ENCODE assay signal across 19 cellular contexts in genomic region chr14:34678735-34679134, GRCh38. TPM values are rescaled to one million over a fixed set of nuclear protein-coding genes. Genes with fewer than 3 reads are reported as not detected.
DNase-seq lines count a peak whose midpoint lies in the region; ATAC-seq, FAIRE-seq and TF ChIP-seq lines count a peak whose summit lies in the region.
"Had no signal": no experiment of that assay in that cellular context is flagged by ENCODE, and none has a peak within 500 bp of the region (broad histone marks: within the 10 kb centered on the region; RNA-seq: fewer than 3 reads in every experiment).

No MANE protein-coding gene starts in this region.

- no CpG with 5 or more reads among the region's 8 CpGs for WGBS in IMR-90 (ENCODE audit: extremely low coverage in 2 of 2, insufficient read length in 1 of 2), 2 experiments
- 91 to 94% methylated on average over 3 to 4 of the region's 8 CpGs for WGBS in endodermal cell (ENCODE audit: insufficient coverage in 1 of 2, insufficient read length in 1 of 2), 2 experiments

- H3K18ac ChIP-seq in IMR-90 (ENCODE audit: low read depth, low read length) = no peak overlapping the region

- H2BK15ac ChIP-seq in IMR-90 (ENCODE audit: low read depth, low read length) = peak overlapping the region; percentile 80; the same call in 1 of the 3 replicates

- H3K79me2 ChIP-seq in endothelial cell of umbilical vein (ENCODE audit: control insufficient read depth, insufficient read depth, low read length) = no peaks in the 10 kb centered on the region

- H3K27ac Mint-ChIP-seq in endodermal cell = no peak overlapping the region
- H3K27ac Mint-ChIP-seq: CD4-positive, CD25-positive, alpha-beta regulatory T cell had no signal

- no peak overlapping the region for H2AK9ac ChIP-seq in IMR-90 (replicated peaks; ENCODE audit: low read depth, low read length, poor library complexity)

- no peak overlapping the region for H3K56ac ChIP-seq in IMR-90 (ENCODE audit: extremely low read depth, insufficient read depth, low read length)

- peaks cover 5% of the 10 kb centered on the region for H3K4me1 ChIP-seq in IMR-90 (ENCODE audit: control insufficient read depth, insufficient read depth, low read length)
- peaks cover 12% of the 10 kb centered on the region for H3K4me1 ChIP-seq in SJSA1 (replicated peaks)
- H3K4me1 ChIP-seq in endothelial cell of umbilical vein (ENCODE audit: control insufficient read depth, extremely low read depth, insufficient read depth, low read length) = peaks cover 12% of the 10 kb centered on the region
- peaks cover 32 to 40% of the 10 kb centered on the region in 2 donors for H3K4me1 ChIP-seq in gastrocnemius medialis
- no peaks in the 10 kb centered on the region for H3K4me1 ChIP-seq in endodermal cell (ENCODE audit: control insufficient read depth, insufficient read depth, low read length)

- no peaks in the 10 kb centered on the region for H3K79me1 ChIP-seq in IMR-90 (ENCODE audit: low read depth in 1 of 2, low read length in 2 of 2)

- H3K36me3 Mint-ChIP-seq in endodermal cell (ENCODE audit: low read depth) = no peaks in the 10 kb centered on the region
- H3K36me3 Mint-ChIP-seq: CD4-positive, CD25-positive, alpha-beta regulatory T cell had no signal

- H4K8ac ChIP-seq in IMR-90 (ENCODE audit: low read depth in 2 of 2, low read length in 2 of 2) = peak overlapping the region in 1 of 2 experiments; percentile 30; a peak in 1 of 4 replicates

- H2BK20ac ChIP-seq in IMR-90 (ENCODE audit: low read depth, low read length) = 0 out of 2 replicates have a peak overlapping the region, but pooled peaks have one; percentile 16

- no peak for DNase-seq in IMR-90
- no peak for DNase-seq in SJSA1 (ENCODE audit: low read depth in 1 of 2, low spot score in 2 of 2)
- no peak for DNase-seq in endothelial cell of umbilical vein (ENCODE audit: low read depth, low spot score)
- DNase-seq in gastrocnemius medialis = no peak
- no peak for DNase-seq in medulla oblongata (ENCODE audit: extremely low spot score)
- no peak for DNase-seq in foreskin melanocyte
- no peak for DNase-seq in endodermal cell
- no peak for DNase-seq in NOMO-1 treated with dmso at 0.1 percent for 144 hours (lab: John Stamatoyannopoulos, UW; ENCODE audit: unreplicated experiment)
- DNase-seq: CD4-positive, CD25-positive, alpha-beta regulatory T cell; DMS53; KBM-7; NCI-H1930; NCI-H446 treated with DMSO at 0.1 percent for 48 hours; NK-92 treated with Interleukin-12 subunit alpha and Interleukin-12 subunit beta, amount 100 ng/mL, for 24 hours; SK-N-SH had no signal

- CTCF ChIA-PET in IMR-90 (lab: Yijun Ruan, JAX) = no interaction called here
- CTCF ChIA-PET in endothelial cell of umbilical vein (lab: Charles Lee) = interaction anchor here (1.7 kb wide), 1 partner anchor 44 kb away, joined by 8 read pairs; no protein-coding TSS in a partner anchor

- H4K91ac ChIP-seq in IMR-90 (ENCODE audit: insufficient read depth, low read depth, low read length) = no peak overlapping the region

- H2AFZ ChIP-seq in IMR-90 (replicated peaks; ENCODE audit: low read length, poor library complexity) = no peak overlapping the region
- H2AFZ ChIP-seq in endothelial cell of umbilical vein (ENCODE audit: low read depth, low read length) = peak overlapping the region; percentile 87

- H3K36me3 ChIP-seq in IMR-90 (ENCODE audit: control insufficient read depth, insufficient read depth, low read length) (no peaks in the 10 kb centered on the region), SJSA1 (no peaks in the 10 kb centered on the region), endothelial cell of umbilical vein (ENCODE audit: control insufficient read depth in 2 of 2, extremely low read depth in 1 of 2, insufficient read depth in 2 of 2, low read length in 2 of 2) (no peaks in the 10 kb centered on the region), gastrocnemius medialis (no peaks in the 10 kb centered on the region), endodermal cell (ENCODE audit: control insufficient read depth, insufficient read depth, low read length) (no peaks in the 10 kb centered on the region)
- H3K36me3 ChIP-seq: HAP-1 had no signal

- no peaks in the 10 kb centered on the region for H3K27me3 Mint-ChIP-seq in endodermal cell (ENCODE audit: insufficient read depth)

- no peaks in the 10 kb centered on the region for H4K20me1 ChIP-seq in IMR-90 (ENCODE audit: insufficient read depth, low read length)
- H4K20me1 ChIP-seq in endothelial cell of umbilical vein (replicated peaks; ENCODE audit: control insufficient read depth, extremely low read depth, insufficient read depth, low read length) = no peaks in the 10 kb centered on the region

- H3K9ac ChIP-seq in IMR-90 (ENCODE audit: low read depth, low read length) = no peak overlapping the region
- H3K9ac ChIP-seq in endothelial cell of umbilical vein (replicated peaks; ENCODE audit: extremely low read depth, insufficient read depth, low read length) = peak overlapping the region; percentile 72
- no peak overlapping the region for H3K9ac ChIP-seq in endodermal cell (ENCODE audit: extremely low read depth, low read length, poor library complexity, severe bottlenecking)
- H3K9ac ChIP-seq: SK-N-SH had no signal

- H3K4ac ChIP-seq in IMR-90 (ENCODE audit: low read depth, low read length) = peak overlapping the region; percentile 5; the same call in 1 of the 2 replicates

- H3K27ac ChIP-seq in IMR-90 (ENCODE audit: insufficient read depth, low read length) (no peak overlapping the region), SJSA1 (peak overlapping the region; percentile 59; the same call in 1 of the 2 replicates), endothelial cell of umbilical vein (ENCODE audit: insufficient read depth, low read depth, low read length) (peak overlapping the region; percentile 83), gastrocnemius medialis (peak overlapping the region; percentile 66 to 80 (median 71)), endodermal cell (ENCODE audit: low read depth, low read length) (no peak overlapping the region)
- H3K27ac ChIP-seq: HL-60 had no signal

- no peak overlapping the region for H3K4me2 ChIP-seq in IMR-90 (ENCODE audit: low read depth, low read length)
- H3K4me2 ChIP-seq in endothelial cell of umbilical vein (ENCODE audit: insufficient read depth, low read length) = no peak overlapping the region

- TF ChIP-seq POLR2A in IMR-90 (IDR thresholded peaks at IDR 0.05; ENCODE audit: low read depth, low read length) (no peak), endothelial cell of umbilical vein (IDR thresholded peaks at IDR 0.05; ENCODE audit: low read depth, low read length) (no peak), gastrocnemius medialis (IDR thresholded peaks at IDR 0.05) (no peak)

- H3K23ac ChIP-seq in IMR-90 (ENCODE audit: low read depth, low read length) = no peak overlapping the region

- H3K9me3 Mint-ChIP-seq in endodermal cell = no peaks in the 10 kb centered on the region
- H3K9me3 Mint-ChIP-seq: CD4-positive, CD25-positive, alpha-beta regulatory T cell had no signal

- peaks cover 8% of the 10 kb centered on the region for H3K4me1 Mint-ChIP-seq in endodermal cell

- no peak overlapping the region for H2BK120ac ChIP-seq in IMR-90 (ENCODE audit: low read depth, low read length)

- no peak overlapping the region for H2BK5ac ChIP-seq in IMR-90 (ENCODE audit: low read depth, low read length, poor library complexity, severe bottlenecking)

- FAIRE-seq in endothelial cell of umbilical vein (lab: Jason Lieb, UNC) = no peak
- FAIRE-seq: HTR-8/SVneo had no signal

- intact Hi-C loops in IMR-90 (cut with micrococcal nuclease) = no loop called here
- intact Hi-C loops in endothelial cell of umbilical vein (cut with micrococcal nuclease) = loop anchor here (1.0 to 10.0 kb wide), 3 partner anchors 14 to 106 kb away; partner anchors contain the start of gene CFL2
- intact Hi-C loops in gastrocnemius medialis (cut with DNase I; ENCODE audit: low total_unique reads) = loop anchor here (2.0 kb wide), 1 partner anchor 36 kb away; the partner anchor contains the start of gene CFL2

- no peak overlapping the region for H3K14ac ChIP-seq in IMR-90 (replicated peaks; ENCODE audit: low read depth, low read length)

- peaks cover 3% of the 10 kb centered on the region for H3K9me1 ChIP-seq in IMR-90 (ENCODE audit: insufficient read depth, low read length)
- no peaks in the 10 kb centered on the region for H3K9me1 ChIP-seq in endothelial cell of umbilical vein (replicated peaks; ENCODE audit: control insufficient read depth, extremely low read depth, insufficient read depth, low read length)

- dilution Hi-C loops in IMR-90 (cut with HindIII; ENCODE audit: low sequenced_read_pairs, unreplicated experiment) (no loop called here), endothelial cell of umbilical vein (cut with MboI; ENCODE audit: extremely low pct_ligation_motif_present, low sequenced_read_pairs) (no loop called here)

- in situ Hi-C loops in IMR-90 (cut with MboI; ENCODE audit: low sequenced_read_pairs) = no loop called here
- in situ Hi-C loops in gastrocnemius medialis (cut with MboI; ENCODE audit: low sequenced_read_pairs in 4 of 4) = no loop called here

- no peak for TF ChIP-seq RAD21 in IMR-90 (IDR thresholded peaks at IDR 0.05; ENCODE audit: low read length)

- no peak overlapping the region for H3K4me3 ChIP-seq in IMR-90 (ENCODE audit: insufficient read depth, low read depth, low read length)
- H3K4me3 ChIP-seq in SJSA1 = no peak overlapping the region
- no peak overlapping the region for H3K4me3 ChIP-seq in endothelial cell of umbilical vein (replicated peaks in 1 of 3; ENCODE audit: insufficient read depth in 1 of 3, low read depth in 1 of 3, low read length in 3 of 3)
- no peak overlapping the region for H3K4me3 ChIP-seq in gastrocnemius medialis
- no peak overlapping the region for H3K4me3 ChIP-seq in endodermal cell (ENCODE audit: low read length)
- H3K4me3 ChIP-seq: HAP-1 had no signal

- POLR2A ChIA-PET in IMR-90 (lab: Charles Lee; ENCODE audit: unreplicated experiment) = no interaction called here
- POLR2A ChIA-PET in endothelial cell of umbilical vein (lab: Charles Lee) = no interaction called here

- H3K4me3 Mint-ChIP-seq in endodermal cell = no peak overlapping the region
- H3K4me3 Mint-ChIP-seq: CD4-positive, CD25-positive, alpha-beta regulatory T cell had no signal

- ATAC-seq in IMR-90 (ENCODE audit: low read depth) = no peak
- ATAC-seq in gastrocnemius medialis = no peak
- ATAC-seq: Right ventricle myocardium inferior had no signal

- H2AK5ac ChIP-seq in IMR-90 (ENCODE audit: low read depth, low read length) = 0 out of 2 replicates have a peak overlapping the region, but pooled peaks have one; percentile 36

- BruUV-seq in IMR-90 (replicated peaks; lab: Mats Ljungman, UMichigan) (no TSS peak), endothelial cell of umbilical vein (replicated peaks; lab: Mats Ljungman, UMichigan) (no TSS peak)

- TF ChIP-seq CTCF in IMR-90 (conservative IDR thresholded peaks at IDR 0.05; ENCODE audit: low read depth, low read length) (no peak), endothelial cell of umbilical vein (IDR thresholded peaks at IDR 0.05; ENCODE audit: extremely low read depth in 1 of 2, insufficient read depth in 1 of 2, low read depth in 1 of 2, low read length in 2 of 2) (no peak), gastrocnemius medialis (IDR thresholded peaks at IDR 0.05 in 4 of 5, conservative IDR thresholded peaks at IDR 0.05 in 1 of 5) (no peak), endodermal cell (conservative IDR thresholded peaks at IDR 0.05) (no peak)

- H3K27me3 ChIP-seq in IMR-90 (ENCODE audit: control insufficient read depth, insufficient read depth, low read length) (no peaks in the 10 kb centered on the region), SJSA1 (replicated peaks) (no peaks in the 10 kb centered on the region), endothelial cell of umbilical vein (ENCODE audit: control insufficient read depth in 2 of 2, insufficient read depth in 2 of 2, low read length in 2 of 2) (no peaks in the 10 kb centered on the region), gastrocnemius medialis (no peaks in the 10 kb centered on the region), endodermal cell (ENCODE audit: control insufficient read depth, insufficient read depth, low read length, poor library complexity, severe bottlenecking) (no peaks in the 10 kb centered on the region)

- H4K5ac ChIP-seq in IMR-90 (ENCODE audit: low read depth, low read length) = no peak overlapping the region

- H3K9me3 ChIP-seq in IMR-90 (ENCODE audit: control insufficient read depth, insufficient read depth, low read length) (no peaks in the 10 kb centered on the region), SJSA1 (replicated peaks) (no peaks in the 10 kb centered on the region), endothelial cell of umbilical vein (replicated peaks; ENCODE audit: control insufficient read depth, insufficient read depth, low read length) (no peaks in the 10 kb centered on the region), gastrocnemius medialis (no peaks in the 10 kb centered on the region), endodermal cell (ENCODE audit: control insufficient read depth, low read length) (peaks cover 3% of the 10 kb centered on the region)
- H3K9me3 ChIP-seq: SK-N-SH had no signal

RNA-seq across cellular contexts. Expression of gene CFL2, which starts 35.7 kb away (rescaled TPM):
- total RNA-seq in IMR-90 (2012; rRNA removed) = 151 and 187 TPM in 2 replicates
- 75.1 and 106 TPM in 2 replicates for polyA plus RNA-seq in IMR-90 (2012; rRNA removed)
- polyA plus RNA-seq in IMR-90 (2012; cell fraction: cytosol; rRNA removed) = 12.7 and 19.1 TPM in 2 replicates
- polyA plus RNA-seq in IMR-90 (2012; cell fraction: nucleus; rRNA removed; ENCODE audit: low replicate concordance) = 2.4 and 28.7 TPM in 2 replicates
- 143 and 147 TPM in 2 replicates for total RNA-seq in SJSA1 (2014; rRNA removed; shearing (Covaris generic))
- 91.9 and 98.1 TPM in 2 replicates for total RNA-seq in endothelial cell of umbilical vein
- 34.4 and 42.8 TPM in 2 replicates for polyA plus RNA-seq in endothelial cell of umbilical vein
- 43.5 and 47.4 TPM in 2 replicates for polyA plus RNA-seq in endothelial cell of umbilical vein (2011; cell fraction: cytosol; rRNA removed)
- 25.4 and 33.5 TPM in 2 replicates for polyA plus RNA-seq in endothelial cell of umbilical vein (2011; cell fraction: nucleus; rRNA removed)
- polyA plus RNA-seq in endothelial cell of umbilical vein (2012) = 85.5 and 153 TPM in 2 replicates
- polyA minus RNA-seq in endothelial cell of umbilical vein = 43.4 and 56.7 TPM in 2 replicates
- polyA minus RNA-seq in endothelial cell of umbilical vein (2011; cell fraction: cytosol; rRNA and poly(A)+ RNA removed) = 36.5 TPM
- polyA minus RNA-seq in endothelial cell of umbilical vein (2011; cell fraction: nucleus; rRNA and poly(A)+ RNA removed) = 18.6 and 31.3 TPM in 2 replicates
- 100 to 1,000 TPM; 331 to 434 (median 371) TPM for total RNA-seq in gastrocnemius medialis
- 10 to 100 TPM; 13.7 to 16.5 TPM for total RNA-seq in endodermal cell
- 53.8 TPM for polyA plus RNA-seq in endodermal cell (2013, experiment 1 of 2)
- polyA plus RNA-seq in endodermal cell (2013, experiment 2 of 2) = 44.6 TPM

RNA-seq across cellular contexts. Expression of gene SNX6, which starts 48.8 kb away (rescaled TPM):
- total RNA-seq in IMR-90 (2012; rRNA removed) (116 and 166 TPM in 2 replicates), endothelial cell of umbilical vein (91.6 and 95.1 TPM in 2 replicates), gastrocnemius medialis (100 to 1,000 TPM in 3 of 4 donors, 10 to 100 TPM in 1; 73.8 to 113 (median 109) TPM), endodermal cell (10 to 100 TPM; 69.6 to 73.2 TPM)
- polyA plus RNA-seq in IMR-90 (2012; rRNA removed) (67.8 and 127 TPM in 2 replicates), endothelial cell of umbilical vein (69.3 and 120 TPM in 2 replicates)
- polyA plus RNA-seq in IMR-90 (2012; cell fraction: cytosol; rRNA removed) = 21.2 and 26.8 TPM in 2 replicates
- polyA plus RNA-seq in IMR-90 (2012; cell fraction: nucleus; rRNA removed; ENCODE audit: low replicate concordance) = 12.0 and 87.6 TPM in 2 replicates
- 131 and 199 TPM in 2 replicates for total RNA-seq in SJSA1 (2014; rRNA removed; shearing (Covaris generic))
- 69.3 and 136 TPM in 2 replicates for polyA plus RNA-seq in endothelial cell of umbilical vein (2011; cell fraction: cytosol; rRNA removed)
- 52.5 and 90.6 TPM in 2 replicates for polyA plus RNA-seq in endothelial cell of umbilical vein (2011; cell fraction: nucleus; rRNA removed)
- polyA plus RNA-seq in endothelial cell of umbilical vein (2012) = 92.0 and 153 TPM in 2 replicates
- polyA minus RNA-seq in endothelial cell of umbilical vein = 28.1 and 35.5 TPM in 2 replicates
- polyA minus RNA-seq in endothelial cell of umbilical vein (2011; cell fraction: cytosol; rRNA and poly(A)+ RNA removed) = 18.3 TPM
- polyA minus RNA-seq in endothelial cell of umbilical vein (2011; cell fraction: nucleus; rRNA and poly(A)+ RNA removed) = 27.8 and 33.3 TPM in 2 replicates
- polyA plus RNA-seq in endodermal cell (2013, experiment 1 of 2) = 97.3 TPM
- polyA plus RNA-seq in endodermal cell (2013, experiment 2 of 2) = 96.2 TPM

Comparison
In these comparisons a context has a peak if more than half of its experiments do, and no peak if none do; other contexts are left out.
1. H3K27ac ChIP-seq: peak in SJSA1 (single experiment), endothelial cell of umbilical vein (single experiment) and gastrocnemius medialis (4 of 4); none in IMR-90 (single experiment) and endodermal cell (single experiment).